In the genomic region with DNA sequence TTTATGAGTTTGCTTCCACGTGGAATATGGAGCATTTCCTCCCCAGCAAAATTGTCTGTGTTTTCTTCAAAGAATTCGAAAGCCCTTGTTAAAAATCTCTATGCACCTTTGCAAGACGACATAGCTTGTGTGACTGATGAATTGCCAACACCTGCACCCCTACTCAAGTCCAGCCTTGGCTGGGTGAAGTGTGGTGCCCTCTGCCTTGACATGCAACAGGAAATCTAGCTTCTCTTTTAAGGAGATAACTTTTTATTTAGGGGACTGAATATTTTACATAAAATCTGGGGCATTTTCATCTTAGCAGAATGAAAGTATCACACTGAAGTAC, we compare ENCODE assay signal across 8 cellular contexts. TPM values are rescaled to one million over a fixed set of nuclear protein-coding genes. Genes with fewer than 3 reads are reported as not detected.
DNase-seq lines count a peak whose midpoint lies in the region; ATAC-seq lines count a peak whose summit lies in the region.

No MANE protein-coding gene starts in this region.

- no peaks in the 10 kb centered on the region for H3K27me3 Mint-ChIP-seq in activated naive CD4-positive, alpha-beta T cell treated with anti-CD3 and anti-CD28 coated beads for 36 hours (ENCODE audit: low read depth)
- H3K27me3 Mint-ChIP-seq in activated CD4-positive, alpha-beta memory T cell treated with anti-CD3 and anti-CD28 coated beads for 36 hours = peaks cover 2% of the 10 kb centered on the region

- peaks cover 43% of the 10 kb centered on the region for H3K4me1 Mint-ChIP-seq in activated naive CD4-positive, alpha-beta T cell treated with anti-CD3 and anti-CD28 coated beads for 36 hours (ENCODE audit: low read depth)
- H3K4me1 Mint-ChIP-seq in activated CD4-positive, alpha-beta memory T cell treated with anti-CD3 and anti-CD28 coated beads for 36 hours (ENCODE audit: low read depth) = peaks cover 36% of the 10 kb centered on the region
- peaks cover 41% of the 10 kb centered on the region for H3K4me1 Mint-ChIP-seq in stimulated activated effector memory CD8-positive, alpha-beta T cell treated with anti-CD3 and anti-CD28 coated beads, Interleukin-12 subunit alpha, Interleukin-12 subunit beta, amount 100 ng/mL, for 72 hours

- CTCF ChIA-PET in activated naive CD4-positive, alpha-beta T cell treated with anti-CD3 and anti-CD28 coated beads for 36 hours (lab: Charles Lee) = interaction anchor here (1.3 kb wide), 1 partner anchor 9 kb away, joined by 4 read pairs; no protein-coding TSS in a partner anchor
- CTCF ChIA-PET in activated CD4-positive, alpha-beta memory T cell treated with anti-CD3 and anti-CD28 coated beads for 36 hours (lab: Charles Lee) = interaction anchor here (0.8 to 1.3 kb wide), 3 partner anchors 9 to 408 kb away, joined by 3 to 5 read pairs (median 4); no protein-coding TSS in a partner anchor

- DNase-seq in activated naive CD4-positive, alpha-beta T cell treated with anti-CD3 and anti-CD28 coated beads for 36 hours = peak; percentile 41
- DNase-seq in activated naive CD4-positive, alpha-beta T cell treated with anti-CD3 and anti-CD28 coated beads, Interleukin-2, amount 50 U/mL, for 16 hours = no peak
- DNase-seq in activated CD4-positive, alpha-beta memory T cell treated with anti-CD3 and anti-CD28 coated beads for 36 hours = peak; percentile 25
- DNase-seq in stimulated activated effector memory CD8-positive, alpha-beta T cell treated with anti-CD3 and anti-CD28 coated beads, Interleukin-12 subunit alpha, Interleukin-12 subunit beta, amount 100 ng/mL, for 72 hours (ENCODE audit: low spot score in 2 of 2) = no peak
- DNase-seq in NCI-H1105 (lab: John Stamatoyannopoulos, UW) (no peak), COLO829 (ENCODE audit: low spot score) (no peak)

- H3K36me3 Mint-ChIP-seq in activated naive CD4-positive, alpha-beta T cell treated with anti-CD3 and anti-CD28 coated beads for 36 hours (ENCODE audit: low read depth) = peaks cover 4% of the 10 kb centered on the region
- peaks cover 5% of the 10 kb centered on the region for H3K36me3 Mint-ChIP-seq in activated CD4-positive, alpha-beta memory T cell treated with anti-CD3 and anti-CD28 coated beads for 36 hours
- H3K36me3 Mint-ChIP-seq in stimulated activated effector memory CD8-positive, alpha-beta T cell treated with anti-CD3 and anti-CD28 coated beads, Interleukin-12 subunit alpha, Interleukin-12 subunit beta, amount 100 ng/mL, for 72 hours = peaks cover 15% of the 10 kb centered on the region

- H3K27ac Mint-ChIP-seq in activated naive CD4-positive, alpha-beta T cell treated with anti-CD3 and anti-CD28 coated beads for 36 hours = peak overlapping the region; percentile 98
- H3K27ac Mint-ChIP-seq in activated CD4-positive, alpha-beta memory T cell treated with anti-CD3 and anti-CD28 coated beads for 36 hours = peak overlapping the region; percentile 98
- H3K27ac Mint-ChIP-seq in stimulated activated effector memory CD8-positive, alpha-beta T cell treated with anti-CD3 and anti-CD28 coated beads, Interleukin-12 subunit alpha, Interleukin-12 subunit beta, amount 100 ng/mL, for 72 hours = peak overlapping the region; percentile 97

- intact Hi-C loops in activated naive CD4-positive, alpha-beta T cell treated with anti-CD3 and anti-CD28 coated beads for 36 hours (cut with micrococcal nuclease) = loop anchor here (2.0 to 10.0 kb wide), 6 partner anchors 71 to 517 kb away; a partner anchor contains a TSS
- intact Hi-C loops in activated CD4-positive, alpha-beta memory T cell treated with anti-CD3 and anti-CD28 coated beads for 36 hours (cut with micrococcal nuclease) = loop anchor here (5.0 kb wide), 1 partner anchor 424 kb away; a partner anchor contains a TSS

- peak overlapping the region; percentile 62 for H3K4me3 ChIP-seq in iPS-11a (ENCODE audit: low read depth, low read length)

- no peak for ATAC-seq in stimulated activated effector memory CD8-positive, alpha-beta T cell treated with anti-CD3 and anti-CD28 coated beads, Interleukin-12 subunit alpha, Interleukin-12 subunit beta, amount 100 ng/mL, for 72 hours
- no peak for ATAC-seq in GM19467 (IDR thresholded peaks at IDR 0.05; ENCODE audit: unreplicated experiment)

- POLR2A ChIA-PET in activated CD4-positive, alpha-beta memory T cell treated with anti-CD3 and anti-CD28 coated beads for 36 hours (lab: Charles Lee) = interaction anchor here (2.0 kb wide), 1 partner anchor 9 kb away, joined by 12 read pairs; no protein-coding TSS in a partner anchor

- H3K4me3 Mint-ChIP-seq in activated naive CD4-positive, alpha-beta T cell treated with anti-CD3 and anti-CD28 coated beads for 36 hours = peak overlapping the region; percentile 95
- peak overlapping the region; percentile 96 for H3K4me3 Mint-ChIP-seq in activated CD4-positive, alpha-beta memory T cell treated with anti-CD3 and anti-CD28 coated beads for 36 hours
- peak overlapping the region; percentile 95 for H3K4me3 Mint-ChIP-seq in stimulated activated effector memory CD8-positive, alpha-beta T cell treated with anti-CD3 and anti-CD28 coated beads, Interleukin-12 subunit alpha, Interleukin-12 subunit beta, amount 100 ng/mL, for 72 hours

- H3K9me3 Mint-ChIP-seq in activated naive CD4-positive, alpha-beta T cell treated with anti-CD3 and anti-CD28 coated beads for 36 hours = no peaks in the 10 kb centered on the region
- no peaks in the 10 kb centered on the region for H3K9me3 Mint-ChIP-seq in activated CD4-positive, alpha-beta memory T cell treated with anti-CD3 and anti-CD28 coated beads for 36 hours
- no peaks in the 10 kb centered on the region for H3K9me3 Mint-ChIP-seq in stimulated activated effector memory CD8-positive, alpha-beta T cell treated with anti-CD3 and anti-CD28 coated beads, Interleukin-12 subunit alpha, Interleukin-12 subunit beta, amount 100 ng/mL, for 72 hours

RNA-seq across cellular contexts. Expression of a gene that starts 0.6 kb away (rescaled TPM):
- total RNA-seq in activated naive CD4-positive, alpha-beta T cell treated with anti-CD3 and anti-CD28 coated beads for 36 hours = 10 to 100 TPM; 33.1 to 38.2 TPM
- total RNA-seq in activated CD4-positive, alpha-beta memory T cell treated with anti-CD3 and anti-CD28 coated beads for 36 hours = 10 to 100 TPM; 34.8 to 41.5 TPM

RNA-seq across cellular contexts. Expression of a gene that starts 1.4 kb away (rescaled TPM):
- total RNA-seq in activated naive CD4-positive, alpha-beta T cell treated with anti-CD3 and anti-CD28 coated beads for 36 hours = 10 to 100 TPM; 26.6 to 28.0 TPM
- 10 to 100 TPM; 15.6 to 18.3 TPM for total RNA-seq in activated CD4-positive, alpha-beta memory T cell treated with anti-CD3 and anti-CD28 coated beads for 36 hours

Comparison
In these comparisons a context has a peak if more than half of its experiments do, and no peak if none do; other contexts are left out.
1. DNase-seq: peak in activated naive CD4-positive, alpha-beta T cell treated with anti-CD3 and anti-CD28 coated beads for 36 hours (single experiment) and activated CD4-positive, alpha-beta memory T cell treated with anti-CD3 and anti-CD28 coated beads for 36 hours (single experiment); none in activated naive CD4-positive, alpha-beta T cell treated with anti-CD3 and anti-CD28 coated beads, Interleukin-2, amount 50 U/mL, for 16 hours (single experiment), stimulated activated effector memory CD8-positive, alpha-beta T cell treated with anti-CD3 and anti-CD28 coated beads, Interleukin-12 subunit alpha, Interleukin-12 subunit beta, amount 100 ng/mL, for 72 hours (0 of 2), NCI-H1105 (single experiment) and COLO829 (single experiment).
2. Peak in every context shown above with its lines, with median percentiles within 50 percentile points of each other: H3K27ac Mint-ChIP-seq and H3K4me3 Mint-ChIP-seq.